ENCODE assay signal across 21 cellular contexts in the genomic region with DNA sequence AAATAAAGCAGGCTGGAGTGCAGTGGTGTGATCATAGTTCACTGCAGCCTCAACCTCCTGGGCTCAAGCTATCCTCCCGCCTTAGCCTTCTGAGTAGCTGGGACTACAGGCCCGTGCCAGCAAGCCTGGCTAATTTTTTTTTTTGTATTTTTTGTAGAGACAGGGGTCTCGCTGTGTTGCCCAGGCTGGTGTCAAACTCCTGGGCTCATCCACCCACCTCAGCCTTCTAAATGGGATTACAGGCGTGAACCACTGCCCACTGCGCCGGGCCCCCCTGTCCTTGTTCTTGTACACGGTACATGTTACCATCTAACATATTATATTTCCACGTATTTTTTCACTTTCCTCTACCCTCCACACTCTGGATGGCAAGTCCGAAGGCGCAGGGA. TPM values are rescaled to one million over a fixed set of nuclear protein-coding genes. Genes with fewer than 3 reads are reported as not detected.
A peak's percentile ranks its signal among the peaks of the same experiment; 100 is the strongest.
DNase-seq lines count a peak whose midpoint lies in the region; ATAC-seq, FAIRE-seq and TF ChIP-seq lines count a peak whose summit lies in the region.
"Had no signal": no experiment of that assay in that cellular context is flagged by ENCODE, and none has a peak within 500 bp of the region (broad histone marks: within the 10 kb centered on the region; RNA-seq: fewer than 3 reads in every experiment).

No MANE protein-coding gene starts in this region.

- H3K4me1 Mint-ChIP-seq in nephron progenitor cell, result peaks cover 37% of the 10 kb centered on the region
- H3K4me1 Mint-ChIP-seq in stimulated activated effector memory CD8-positive, alpha-beta T cell treated with anti-CD3 and anti-CD28 coated beads, Interleukin-12 subunit alpha, Interleukin-12 subunit beta, amount 100 ng/mL, for 72 hours, result peaks cover 14% of the 10 kb centered on the region

- no peak overlapping the region for H3K9ac ChIP-seq in endothelial cell of umbilical vein (replicated peaks; ENCODE audit: extremely low read depth, insufficient read depth, low read length)

- peaks cover 80% of the 10 kb centered on the region for H3K27me3 ChIP-seq in left ventricle myocardium inferior (ENCODE audit: low read depth)
- H3K27me3 ChIP-seq in endothelial cell of umbilical vein (ENCODE audit: control insufficient read depth in 2 of 2, insufficient read depth in 2 of 2, low read length in 2 of 2), result peaks cover 32 to 42% of the 10 kb centered on the region in 2 experiments
- peaks cover 38% of the 10 kb centered on the region for H3K27me3 ChIP-seq in upper lobe of right lung

- dilution Hi-C loops in endothelial cell of umbilical vein (cut with MboI; ENCODE audit: extremely low pct_ligation_motif_present, low sequenced_read_pairs), result no loop called here

- H4K20me1 ChIP-seq in endothelial cell of umbilical vein (replicated peaks; ENCODE audit: control insufficient read depth, extremely low read depth, insufficient read depth, low read length), result no peaks in the 10 kb centered on the region

- peak overlapping the region; percentile 31 for H3K4me2 ChIP-seq in endothelial cell of umbilical vein (ENCODE audit: insufficient read depth, low read length)
- H3K4me2 ChIP-seq: A549 had no signal

- intact Hi-C loops in left ventricle myocardium inferior (cut with micrococcal nuclease) (no loop called here), cardiac septum (cut with DNase I) (no loop called here), endothelial cell of umbilical vein (cut with micrococcal nuclease) (no loop called here), upper lobe of right lung (cut with DNase I) (no loop called here)

- H3K27ac ChIP-seq in left ventricle myocardium inferior (replicated peaks) (no peak overlapping the region), endothelial cell of umbilical vein (ENCODE audit: insufficient read depth, low read depth, low read length) (no peak overlapping the region), upper lobe of right lung (no peak overlapping the region)
- H3K27ac ChIP-seq: A549, dorsolateral prefrontal cortex, heart right ventricle had no signal

- H3K36me3 ChIP-seq in left ventricle myocardium inferior, result no peaks in the 10 kb centered on the region
- no peaks in the 10 kb centered on the region for H3K36me3 ChIP-seq in endothelial cell of umbilical vein (ENCODE audit: control insufficient read depth in 2 of 2, extremely low read depth in 1 of 2, insufficient read depth in 2 of 2, low read length in 2 of 2)
- no peaks in the 10 kb centered on the region for H3K36me3 ChIP-seq in upper lobe of right lung
- H3K36me3 ChIP-seq: heart right ventricle had no signal

- POLR2A ChIA-PET in endothelial cell of umbilical vein (lab: Charles Lee), result no interaction called here

- no TSS peak for BruUV-seq in endothelial cell of umbilical vein (replicated peaks; lab: Mats Ljungman, UMichigan)

- H3K4me3 Mint-ChIP-seq in nephron progenitor cell, result peak overlapping the region; percentile 73
- no peak overlapping the region for H3K4me3 Mint-ChIP-seq in stimulated activated effector memory CD8-positive, alpha-beta T cell treated with anti-CD3 and anti-CD28 coated beads, Interleukin-12 subunit alpha, Interleukin-12 subunit beta, amount 100 ng/mL, for 72 hours
- H3K4me3 Mint-ChIP-seq: activated naive CD8-positive, alpha-beta T cell had no signal

- no peaks in the 10 kb centered on the region for H3K9me1 ChIP-seq in endothelial cell of umbilical vein (replicated peaks; ENCODE audit: control insufficient read depth, extremely low read depth, insufficient read depth, low read length)

- no peak for FAIRE-seq in endothelial cell of umbilical vein (lab: Jason Lieb, UNC)
- FAIRE-seq: A549, bronchial epithelial cell, GM18507 had no signal

- H3K9me3 Mint-ChIP-seq in nephron progenitor cell, result no peaks in the 10 kb centered on the region
- no peaks in the 10 kb centered on the region for H3K9me3 Mint-ChIP-seq in stimulated activated effector memory CD8-positive, alpha-beta T cell treated with anti-CD3 and anti-CD28 coated beads, Interleukin-12 subunit alpha, Interleukin-12 subunit beta, amount 100 ng/mL, for 72 hours

- no peaks in the 10 kb centered on the region for H3K79me2 ChIP-seq in endothelial cell of umbilical vein (ENCODE audit: control insufficient read depth, insufficient read depth, low read length)

- H3K9me3 ChIP-seq in left ventricle myocardium inferior (replicated peaks) (no peaks in the 10 kb centered on the region), endothelial cell of umbilical vein (replicated peaks; ENCODE audit: control insufficient read depth, insufficient read depth, low read length) (no peaks in the 10 kb centered on the region), upper lobe of right lung (no peaks in the 10 kb centered on the region)
- H3K9me3 ChIP-seq: heart right ventricle had no signal

- peak overlapping the region; percentile 23 for H3K27ac Mint-ChIP-seq in nephron progenitor cell
- no peak overlapping the region for H3K27ac Mint-ChIP-seq in stimulated activated effector memory CD8-positive, alpha-beta T cell treated with anti-CD3 and anti-CD28 coated beads, Interleukin-12 subunit alpha, Interleukin-12 subunit beta, amount 100 ng/mL, for 72 hours
- H3K27ac Mint-ChIP-seq: activated naive CD8-positive, alpha-beta T cell had no signal

- no peak for ATAC-seq in upper lobe of right lung
- no peak for ATAC-seq in stimulated activated effector memory CD8-positive, alpha-beta T cell treated with anti-CD3 and anti-CD28 coated beads, Interleukin-12 subunit alpha, Interleukin-12 subunit beta, amount 100 ng/mL, for 72 hours
- ATAC-seq in GM21825 (IDR thresholded peaks at IDR 0.05; ENCODE audit: unreplicated experiment), result no peak
- ATAC-seq: A549, heart right ventricle, left colon had no signal

- TF ChIP-seq CTCF in left ventricle myocardium inferior (IDR thresholded peaks at IDR 0.05; ENCODE audit: borderline replicate concordance) (no peak), endothelial cell of umbilical vein (IDR thresholded peaks at IDR 0.05; ENCODE audit: extremely low read depth in 1 of 2, insufficient read depth in 1 of 2, low read depth in 1 of 2, low read length in 2 of 2) (no peak), nephron progenitor cell (IDR thresholded peaks at IDR 0.05) (no peak), upper lobe of right lung (IDR thresholded peaks at IDR 0.05) (no peak), GM10266 (IDR thresholded peaks at IDR 0.05; ENCODE audit: control insufficient read depth, insufficient read depth, low read depth, missing control alignments) (no peak)

- H3K4me1 ChIP-seq in left ventricle myocardium inferior (peaks cover 27% of the 10 kb centered on the region), endothelial cell of umbilical vein (ENCODE audit: control insufficient read depth, extremely low read depth, insufficient read depth, low read length) (no peaks in the 10 kb centered on the region), upper lobe of right lung (peaks cover 20% of the 10 kb centered on the region)

- peak overlapping the region; percentile 61 for H2AFZ ChIP-seq in endothelial cell of umbilical vein (ENCODE audit: low read depth, low read length)

- peaks cover 35% of the 10 kb centered on the region for H3K27me3 Mint-ChIP-seq in nephron progenitor cell (ENCODE audit: low read depth, poor library complexity)

- no peak for DNase-seq in left ventricle myocardium inferior
- no peak for DNase-seq in cardiac septum (ENCODE audit: low spot score)
- no peak for DNase-seq in endothelial cell of umbilical vein (ENCODE audit: low read depth, low spot score)
- no peak for DNase-seq in nephron progenitor cell
- DNase-seq in upper lobe of right lung, result no peak
- no peak for DNase-seq in stimulated activated effector memory CD8-positive, alpha-beta T cell treated with anti-CD3 and anti-CD28 coated beads, Interleukin-12 subunit alpha, Interleukin-12 subunit beta, amount 100 ng/mL, for 72 hours (ENCODE audit: low spot score in 2 of 2)
- no peak for DNase-seq in GM10266 (ENCODE audit: extremely low spot score)
- DNase-seq: activated CD4-positive, alpha-beta T cell treated with anti-CD3 and anti-CD28 coated beads, Interleukin-2, amount 50 U/mL, for 4 hours; activated T-cell treated with anti-CD3 and anti-CD28 coated beads, Interleukin-2, amount 50 U/mL, for 1 hour; heart right ventricle; stimulated activated naive CD4-positive, alpha-beta T cell; SW 1271 had no signal

- TF ChIP-seq POLR2A in endothelial cell of umbilical vein (IDR thresholded peaks at IDR 0.05; ENCODE audit: low read depth, low read length), result no peak

- H3K4me3 ChIP-seq in left ventricle myocardium inferior (peak overlapping the region; percentile 47), endothelial cell of umbilical vein (replicated peaks in 1 of 3; ENCODE audit: insufficient read depth in 1 of 3, low read depth in 1 of 3, low read length in 3 of 3) (no peak overlapping the region), upper lobe of right lung (peak overlapping the region; percentile 21)
- H3K4me3 ChIP-seq: A549 had no signal

- CTCF ChIA-PET in endothelial cell of umbilical vein (lab: Charles Lee), result no interaction called here

- no peaks in the 10 kb centered on the region for H3K36me3 Mint-ChIP-seq in nephron progenitor cell (ENCODE audit: low read depth)
- H3K36me3 Mint-ChIP-seq in stimulated activated effector memory CD8-positive, alpha-beta T cell treated with anti-CD3 and anti-CD28 coated beads, Interleukin-12 subunit alpha, Interleukin-12 subunit beta, amount 100 ng/mL, for 72 hours, result no peaks in the 10 kb centered on the region
- H3K36me3 Mint-ChIP-seq: activated naive CD8-positive, alpha-beta T cell had no signal

TF ChIP-seq in endothelial cell of umbilical vein, 7 proteins besides CTCF, POLR2A, EP300 and RAD21:
- TF ChIP-seq POLR2AphosphoS5 (IDR thresholded peaks at IDR 0.05; ENCODE audit: insufficient read depth, low read depth, low read length) (no peak), GATA2 (IDR thresholded peaks at IDR 0.05; ENCODE audit: insufficient read depth, insufficient read length, low read depth, low read length) (no peak), MYC (IDR thresholded peaks at IDR 0.05; ENCODE audit: low read depth, low read length) (no peak)
- TF ChIP-seq, protein P1, sequence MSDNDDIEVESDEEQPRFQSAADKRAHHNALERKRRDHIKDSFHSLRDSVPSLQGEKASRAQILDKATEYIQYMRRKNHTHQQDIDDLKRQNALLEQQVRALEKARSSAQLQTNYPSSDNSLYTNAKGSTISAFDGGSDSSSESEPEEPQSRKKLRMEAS (IDR thresholded peaks at IDR 0.05; ENCODE audit: insufficient read depth, insufficient read length), result no peak

RNA-seq across cellular contexts. Expression of gene CDH3, which starts 3.1 kb away (rescaled TPM):
- total RNA-seq in left ventricle myocardium inferior (0.08 TPM), cardiac septum (not detected), endothelial cell of umbilical vein (0.28 TPM in 1 of 2 replicates, not detected in the other), upper lobe of right lung (9.6 TPM)
- 0.03 TPM in 1 of 2 replicates, not detected in the other for polyA plus RNA-seq in endothelial cell of umbilical vein
- not detected in 2 replicates for polyA plus RNA-seq in endothelial cell of umbilical vein (2011; cell fraction: cytosol; rRNA removed)
- 0.18 TPM in 1 of 2 replicates, not detected in the other for polyA plus RNA-seq in endothelial cell of umbilical vein (2011; cell fraction: nucleus; rRNA removed)
- not detected in 2 replicates for polyA plus RNA-seq in endothelial cell of umbilical vein (2012)
- polyA minus RNA-seq in endothelial cell of umbilical vein, result not detected in 2 replicates
- polyA minus RNA-seq in endothelial cell of umbilical vein (2011; cell fraction: cytosol; rRNA and poly(A)+ RNA removed), result not detected
- polyA minus RNA-seq in endothelial cell of umbilical vein (2011; cell fraction: nucleus; rRNA and poly(A)+ RNA removed), result not detected in 2 replicates
- total RNA-seq: H4, LHCN-M2 had no signal

Comparison
In these comparisons a context has a peak if more than half of its experiments do, and no peak if none do; other contexts are left out.
1. H3K4me3 ChIP-seq: peak in left ventricle myocardium inferior (single experiment) and upper lobe of right lung (single experiment); none in endothelial cell of umbilical vein (0 of 3).